ENCODE assay signal across 9 cellular contexts in genomic region chr11:62694455-62695167, GRCh38. TPM values are rescaled to one million over a fixed set of nuclear protein-coding genes. Genes with fewer than 3 reads are reported as not detected.
A peak's percentile ranks its signal among the peaks of the same experiment; 100 is the strongest.
DNase-seq lines count a peak whose midpoint lies in the region; ATAC-seq, FAIRE-seq and TF ChIP-seq lines count a peak whose summit lies in the region.
"Had no signal": no experiment of that assay in that cellular context is flagged by ENCODE, and none has a peak within 500 bp of the region (broad histone marks: within the 10 kb centered on the region; RNA-seq: fewer than 3 reads in every experiment).

No MANE protein-coding gene starts in this region.

- no peak for FAIRE-seq in keratinocyte (lab: Jason Lieb, UNC)

- no peaks in the 10 kb centered on the region for H3K27me3 Mint-ChIP-seq in activated B cell treated with CpG ODN at 0.5 μM for 24 hours

- H3K4me2 ChIP-seq in keratinocyte (ENCODE audit: control insufficient read depth, extremely low read depth, insufficient read depth, low read depth, low read length) = no peak overlapping the region
- H3K4me2 ChIP-seq: BLaER1 treated with 17β-estradiol and CSF1 and Interleukin-3, amounts not matched to agents 10 nM and 100 nM had no signal

- dilution Hi-C loops in keratinocyte (cut with MboI; ENCODE audit: extremely low pct_ligation_motif_present, low sequenced_read_pairs) = no loop called here

- H3K36me3 Mint-ChIP-seq in activated B cell treated with CpG ODN at 0.5 μM for 24 hours (ENCODE audit: low read depth) = peaks cover 24% of the 10 kb centered on the region

- H3K4me1 Mint-ChIP-seq in activated B cell treated with CpG ODN at 0.5 μM for 24 hours = peaks cover 5% of the 10 kb centered on the region

- H3K4me1 ChIP-seq in keratinocyte (ENCODE audit: control insufficient read depth, extremely low read depth, insufficient read depth, low read length) = peaks cover 5% of the 10 kb centered on the region
- H3K4me1 ChIP-seq: BLaER1 treated with 17β-estradiol and CSF1 and Interleukin-3, amounts not matched to agents 10 nM and 100 nM had no signal

- DNase-seq in NCI-H1436 (lab: John Stamatoyannopoulos, UW) (peak; percentile 62), NCI-H1436 treated with DMSO at 0.1 percent for 48 hours (lab: John Stamatoyannopoulos, UW) (no peak), NCI-H1930 (lab: John Stamatoyannopoulos, UW) (peak; percentile 53), activated B cell treated with CpG ODN at 0.5 μM for 24 hours (peak; percentile 55), cardiac fibroblast (ENCODE audit: low read depth in 2 of 2) (peak; percentile 91), keratinocyte (ENCODE audit: low read depth, low spot score) (no peak)
- DNase-seq in stimulated activated CD4-positive, alpha-beta T cell treated with anti-CD3 and anti-CD28 coated beads, Interleukin-1b, Interleukin-23, amount 100 ng/mL, for 48 hours = peak; percentile 65

- no peaks in the 10 kb centered on the region for H4K20me1 ChIP-seq in keratinocyte (ENCODE audit: control insufficient read depth, extremely low read depth, insufficient read depth, low read length)

- H2AFZ ChIP-seq in keratinocyte (ENCODE audit: control insufficient read depth, low read length) = no peak overlapping the region

- no peak overlapping the region for H3K27ac ChIP-seq in keratinocyte (ENCODE audit: control insufficient read depth, insufficient read depth, low read length)
- H3K27ac ChIP-seq: BLaER1 treated with 17β-estradiol and CSF1 and Interleukin-3, amounts not matched to agents 10 nM and 100 nM had no signal

- H3K79me2 ChIP-seq in keratinocyte (ENCODE audit: control insufficient read depth, insufficient read depth, low read length) = no peaks in the 10 kb centered on the region

- H3K4me3 ChIP-seq in cardiac fibroblast (replicated peaks in 1 of 2; ENCODE audit: low read depth in 2 of 2, low read length in 2 of 2) (no peak overlapping the region), keratinocyte (ENCODE audit: control insufficient read depth in 2 of 3, extremely low read depth in 1 of 3, insufficient read depth in 2 of 3, low read depth in 1 of 3, low read length in 3 of 3) (no peak overlapping the region)
- H3K4me3 ChIP-seq: BLaER1 treated with 17β-estradiol and CSF1 and Interleukin-3, amounts not matched to agents 10 nM and 100 nM had no signal

- H3K9me3 ChIP-seq in keratinocyte (ENCODE audit: control insufficient read depth, low read depth, low read length) = no peaks in the 10 kb centered on the region
- H3K9me3 ChIP-seq: BLaER1 treated with 17β-estradiol and CSF1 and Interleukin-3, amounts not matched to agents 10 nM and 100 nM had no signal

- no peak for TF ChIP-seq CTCF in activated B cell treated with CpG ODN at 0.5 μM for 24 hours (IDR thresholded peaks at IDR 0.05)
- TF ChIP-seq CTCF in cardiac fibroblast (IDR thresholded peaks at IDR 0.05; ENCODE audit: low read depth, low read length) = peak; percentile 87
- peak; percentile 83 to 88 (median 86) for TF ChIP-seq CTCF in keratinocyte (optimal IDR thresholded peaks at IDR 0.05 in 1 of 3, IDR thresholded peaks at IDR 0.05 in 1 of 3, conservative IDR thresholded peaks at IDR 0.05 in 1 of 3; ENCODE audit: extremely low read depth in 1 of 3, insufficient read depth in 2 of 3, low read length in 3 of 3)

- no peak overlapping the region for H3K4me3 Mint-ChIP-seq in activated B cell treated with CpG ODN at 0.5 μM for 24 hours

- H3K9me3 Mint-ChIP-seq in activated B cell treated with CpG ODN at 0.5 μM for 24 hours = no peaks in the 10 kb centered on the region

- CTCF ChIA-PET in activated B cell treated with CpG ODN at 0.5 μM for 24 hours (lab: Charles Lee) = interaction anchor here (0.6 to 4.7 kb wide), 19 partner anchors 8 to 301 kb away, joined by 3 to 37 read pairs (median 5); partner anchors contain the start of genes B3GAT3, C11orf98, CSKMT and EEF1G

- H3K9me1 ChIP-seq in keratinocyte (ENCODE audit: control insufficient read depth, extremely low read depth, insufficient read depth, low read length) = no peaks in the 10 kb centered on the region

- H3K9ac ChIP-seq in keratinocyte (ENCODE audit: control insufficient read depth, extremely low read depth, insufficient read depth, low read length) = no peak overlapping the region

- H3K27me3 ChIP-seq in keratinocyte (ENCODE audit: control insufficient read depth, extremely low read depth, insufficient read depth, low read length) = no peaks in the 10 kb centered on the region
- H3K27me3 ChIP-seq: BLaER1 treated with 17β-estradiol and CSF1 and Interleukin-3, amounts not matched to agents 10 nM and 100 nM had no signal

- POLR2A ChIA-PET in activated B cell treated with CpG ODN at 0.5 μM for 24 hours (lab: Charles Lee) = interaction anchor here (0.6 to 1.9 kb wide), 11 partner anchors 10 to 270 kb away, joined by 3 to 8 read pairs (median 5); partner anchors contain the start of genes C11orf98, CSKMT, INTS5 and LBHD1

- ATAC-seq in activated B cell treated with CpG ODN at 0.5 μM for 24 hours (ENCODE audit: low read depth) = peak; percentile 88
- ATAC-seq in GM21528 (IDR thresholded peaks at IDR 0.05; ENCODE audit: low FRiP score, unreplicated experiment) = no peak

- H3K36me3 ChIP-seq in keratinocyte (ENCODE audit: control insufficient read depth in 2 of 2, extremely low read depth in 1 of 2, insufficient read depth in 2 of 2, low read length in 2 of 2) = peaks cover 4 to 20% of the 10 kb centered on the region in 2 experiments

- intact Hi-C loops in activated B cell treated with CpG ODN at 0.5 μM for 24 hours (cut with micrococcal nuclease) = loop anchor here (1.0 kb wide), 7 partner anchors 13 to 299 kb away; partner anchors contain the start of gene EML3

- no peak overlapping the region for H3K27ac Mint-ChIP-seq in activated B cell treated with CpG ODN at 0.5 μM for 24 hours

RNA-seq across cellular contexts. Expression of gene LRRN4CL, which starts 5.3 kb away (rescaled TPM):
- 0.13 and 0.17 TPM in 2 replicates for total RNA-seq in activated B cell treated with CpG ODN at 0.5 μM for 24 hours
- 0.08 TPM in 3 replicates for polyA plus RNA-seq in keratinocyte
- polyA plus RNA-seq in keratinocyte (2011; ENCODE audit: low read depth) = not detected
- polyA plus RNA-seq in keratinocyte (2011; cell fraction: cytosol; rRNA removed) = 0.04 TPM in 2 replicates
- 0.23 and 0.28 TPM in 2 replicates for polyA plus RNA-seq in keratinocyte (2011; cell fraction: nucleus; rRNA removed)
- polyA plus RNA-seq in keratinocyte (2012; ENCODE audit: low replicate concordance) = 0.39 TPM in 1 of 2 replicates, not detected in the other
- 0.13 to 0.36 TPM (median 0.13 TPM) in 3 replicates for polyA minus RNA-seq in keratinocyte
- not detected for polyA minus RNA-seq in keratinocyte (2011; cell fraction: cytosol; rRNA and poly(A)+ RNA removed)
- polyA minus RNA-seq in keratinocyte (2011; cell fraction: nucleus; rRNA and poly(A)+ RNA removed) = 0.39 and 0.42 TPM in 2 replicates

RNA-seq across cellular contexts. Expression of gene BSCL2, which starts 12.6 kb away (rescaled TPM):
- 18.6 and 27.8 TPM in 2 replicates for total RNA-seq in activated B cell treated with CpG ODN at 0.5 μM for 24 hours
- 21.9 to 50.5 TPM (median 38.6 TPM) in 3 replicates for polyA plus RNA-seq in keratinocyte
- 3.9 TPM for polyA plus RNA-seq in keratinocyte (2011; ENCODE audit: low read depth)
- polyA plus RNA-seq in keratinocyte (2011; cell fraction: cytosol; rRNA removed) = 34.8 and 37.2 TPM in 2 replicates
- 18.7 and 37.1 TPM in 2 replicates for polyA plus RNA-seq in keratinocyte (2011; cell fraction: nucleus; rRNA removed)
- 22.3 and 57.9 TPM in 2 replicates for polyA plus RNA-seq in keratinocyte (2012; ENCODE audit: low replicate concordance)
- polyA minus RNA-seq in keratinocyte = 50.9 to 87.0 TPM (median 71.8 TPM) in 3 replicates
- polyA minus RNA-seq in keratinocyte (2011; cell fraction: cytosol; rRNA and poly(A)+ RNA removed) = 55.4 TPM
- 19.2 and 19.8 TPM in 2 replicates for polyA minus RNA-seq in keratinocyte (2011; cell fraction: nucleus; rRNA and poly(A)+ RNA removed)

RNA-seq across cellular contexts. Expression of gene GNG3, which starts 12.9 kb away (rescaled TPM):
- total RNA-seq in activated B cell treated with CpG ODN at 0.5 μM for 24 hours = 1.8 and 2.7 TPM in 2 replicates
- not detected in 3 replicates for polyA plus RNA-seq in keratinocyte
- polyA plus RNA-seq in keratinocyte (2011; ENCODE audit: low read depth) = not detected
- polyA plus RNA-seq in keratinocyte (2011; cell fraction: cytosol; rRNA removed) = not detected in 2 replicates
- polyA plus RNA-seq in keratinocyte (2011; cell fraction: nucleus; rRNA removed) = not detected in 2 replicates
- not detected in 2 replicates for polyA plus RNA-seq in keratinocyte (2012; ENCODE audit: low replicate concordance)
- not detected in 3 replicates for polyA minus RNA-seq in keratinocyte
- not detected for polyA minus RNA-seq in keratinocyte (2011; cell fraction: cytosol; rRNA and poly(A)+ RNA removed)
- polyA minus RNA-seq in keratinocyte (2011; cell fraction: nucleus; rRNA and poly(A)+ RNA removed) = not detected in 2 replicates

RNA-seq across cellular contexts. Expression of gene UBXN1, which starts 15.7 kb away (rescaled TPM):
- 204 and 205 TPM in 2 replicates for total RNA-seq in activated B cell treated with CpG ODN at 0.5 μM for 24 hours
- polyA plus RNA-seq in keratinocyte = 45.9 to 72.5 TPM (median 58.5 TPM) in 3 replicates
- 218 TPM for polyA plus RNA-seq in keratinocyte (2011; ENCODE audit: low read depth)
- 28.0 and 74.7 TPM in 2 replicates for polyA plus RNA-seq in keratinocyte (2011; cell fraction: cytosol; rRNA removed)
- 57.9 and 65.7 TPM in 2 replicates for polyA plus RNA-seq in keratinocyte (2011; cell fraction: nucleus; rRNA removed)
- 84.5 and 88.7 TPM in 2 replicates for polyA plus RNA-seq in keratinocyte (2012; ENCODE audit: low replicate concordance)
- polyA minus RNA-seq in keratinocyte = 17.8 to 26.4 TPM (median 22.8 TPM) in 3 replicates
- 51.8 TPM for polyA minus RNA-seq in keratinocyte (2011; cell fraction: cytosol; rRNA and poly(A)+ RNA removed)
- polyA minus RNA-seq in keratinocyte (2011; cell fraction: nucleus; rRNA and poly(A)+ RNA removed) = 13.4 and 15.9 TPM in 2 replicates

RNA-seq across cellular contexts. Expression of gene LBHD1, which starts 22.5 kb away (rescaled TPM):
- total RNA-seq in activated B cell treated with CpG ODN at 0.5 μM for 24 hours = 19.1 and 24.9 TPM in 2 replicates
- polyA plus RNA-seq in keratinocyte = 3.8 to 5.3 TPM (median 4.9 TPM) in 3 replicates
- polyA plus RNA-seq in keratinocyte (2011; ENCODE audit: low read depth) = 0.27 TPM
- polyA plus RNA-seq in keratinocyte (2011; cell fraction: cytosol; rRNA removed) = 1.7 and 1.8 TPM in 2 replicates
- 19.4 and 20.1 TPM in 2 replicates for polyA plus RNA-seq in keratinocyte (2011; cell fraction: nucleus; rRNA removed)
- polyA plus RNA-seq in keratinocyte (2012; ENCODE audit: low replicate concordance) = 0.86 and 2.6 TPM in 2 replicates
- 2.0 to 4.9 TPM (median 3.5 TPM) in 3 replicates for polyA minus RNA-seq in keratinocyte
- polyA minus RNA-seq in keratinocyte (2011; cell fraction: cytosol; rRNA and poly(A)+ RNA removed) = 4.2 TPM
- polyA minus RNA-seq in keratinocyte (2011; cell fraction: nucleus; rRNA and poly(A)+ RNA removed) = 3.5 and 6.0 TPM in 2 replicates

Comparison
In these comparisons a context has a peak if more than half of its experiments do, and no peak if none do; other contexts are left out.
1. DNase-seq: peak in NCI-H1436 (single experiment), NCI-H1930 (2 of 2), activated B cell treated with CpG ODN at 0.5 μM for 24 hours (single experiment), cardiac fibroblast (2 of 2) and stimulated activated CD4-positive, alpha-beta T cell treated with anti-CD3 and anti-CD28 coated beads, Interleukin-1b, Interleukin-23, amount 100 ng/mL, for 48 hours (single experiment); none in NCI-H1436 treated with DMSO at 0.1 percent for 48 hours (single experiment) and keratinocyte (single experiment).